1 cellular context compared by ENCODE assay signal in the genomic region with DNA sequence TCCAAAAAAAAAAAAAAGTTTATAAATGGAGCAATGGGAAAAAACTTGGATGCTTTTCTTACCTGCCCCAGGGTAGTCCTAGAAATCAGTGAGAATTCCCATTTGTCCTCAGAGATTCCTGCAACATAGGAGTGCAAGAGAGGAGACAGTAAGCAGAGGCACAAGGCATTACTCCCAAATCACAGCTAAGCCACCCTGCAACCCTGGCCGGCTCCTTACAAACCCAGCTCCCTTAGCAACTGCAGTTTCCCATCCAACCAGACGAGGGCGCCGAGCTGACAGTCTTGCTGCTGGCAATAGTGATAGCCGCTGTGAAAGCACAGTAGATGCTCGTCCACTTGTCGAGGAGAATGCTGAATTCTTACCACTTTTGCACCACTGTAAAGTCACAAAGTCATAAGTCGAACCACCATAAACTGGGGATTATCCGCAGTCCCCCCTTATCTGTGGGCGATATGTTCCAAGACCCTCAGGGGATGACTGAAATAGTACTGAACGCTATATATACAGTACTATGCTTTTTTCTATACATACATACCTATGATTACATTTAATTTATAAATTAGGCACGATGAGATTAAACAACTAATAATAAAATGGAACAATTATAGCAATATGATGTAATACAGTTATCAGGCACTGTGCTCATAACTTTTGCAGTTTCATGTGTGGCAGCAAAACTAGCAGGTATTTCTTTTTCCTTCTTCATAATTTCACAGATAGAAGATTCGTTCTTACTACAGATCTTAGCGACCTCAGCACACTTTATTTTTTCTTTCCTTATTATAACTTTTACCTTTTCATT.
TF ChIP-seq lines count a peak whose summit lies in the region.

No MANE protein-coding gene starts in this region.

TF ChIP-seq in HepG2, 621 proteins besides CTCF, POLR2A, EP300 and RAD21 (continues in another document):
- TF ChIP-seq, protein P1, sequence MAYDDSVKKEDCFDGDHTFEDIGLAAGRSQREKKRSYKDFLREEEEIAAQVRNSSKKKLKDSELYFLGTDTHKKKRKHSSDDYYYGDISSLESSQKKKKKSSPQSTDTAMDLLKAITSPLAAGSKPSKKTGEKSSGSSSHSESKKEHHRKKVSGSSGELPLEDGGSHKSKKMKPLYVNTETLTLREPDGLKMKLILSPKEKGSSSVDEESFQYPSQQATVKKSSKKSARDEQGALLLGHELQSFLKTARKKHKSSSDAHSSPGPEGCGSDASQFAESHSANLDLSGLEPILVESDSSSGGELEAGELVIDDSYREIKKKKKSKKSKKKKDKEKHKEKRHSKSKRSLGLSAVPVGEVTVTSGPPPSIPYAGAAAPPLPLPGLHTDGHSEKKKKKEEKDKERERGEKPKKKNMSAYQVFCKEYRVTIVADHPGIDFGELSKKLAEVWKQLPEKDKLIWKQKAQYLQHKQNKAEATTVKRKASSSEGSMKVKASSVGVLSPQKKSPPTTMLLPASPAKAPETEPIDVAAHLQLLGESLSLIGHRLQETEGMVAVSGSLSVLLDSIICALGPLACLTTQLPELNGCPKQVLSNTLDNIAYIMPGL (CRISPR knock-in tag; IDR thresholded peaks at IDR 0.05; ENCODE audit: borderline replicate concordance in 1 of 2, low read depth in 1 of 2) = peak in 1 of 2 experiments; percentile 48; a peak in 1 of 4 replicates
- TF ChIP-seq ZNF562 (CRISPR knock-in tag; IDR thresholded peaks at IDR 0.05; ENCODE audit: borderline replicate concordance) (no peak), KLF16 (CRISPR knock-in tag; IDR thresholded peaks at IDR 0.05) (0 out of 4 replicates have a peak, but pooled peaks of 1 of the 2 experiments have one; percentile 42), ZNF766 (CRISPR knock-in tag; IDR thresholded peaks at IDR 0.05; ENCODE audit: borderline replicate concordance) (no peak), SALL2 (CRISPR knock-in tag; IDR thresholded peaks at IDR 0.05) (peak; percentile 39; the same call in 1 of the 2 replicates), TCF12 (IDR thresholded peaks at IDR 0.05) (no peak), TCF12 (CRISPR knock-in tag; IDR thresholded peaks at IDR 0.05) (no peak), YEATS2 (CRISPR knock-in tag; IDR thresholded peaks at IDR 0.05; ENCODE audit: borderline replicate concordance) (peak; percentile 53; the same call in 1 of the 2 replicates), ZNF720 (CRISPR knock-in tag; IDR thresholded peaks at IDR 0.05) (no peak), SKI (IDR thresholded peaks at IDR 0.05; ENCODE audit: partially characterized antibody) (no peak), MAFF (IDR thresholded peaks at IDR 0.05; ENCODE audit: low read depth, low read length) (no peak), STAG1 (CRISPR knock-in tag; IDR thresholded peaks at IDR 0.05) (peak; percentile 87), KMT2A (CRISPR knock-in tag; IDR thresholded peaks at IDR 0.05) (0 out of 2 replicates have a peak, but pooled peaks have one; percentile 52), FOSL2 (CRISPR knock-in tag; IDR thresholded peaks at IDR 0.05) (0 out of 2 replicates have a peak, but pooled peaks have one; percentile 33), GFI1 (CRISPR knock-in tag; IDR thresholded peaks at IDR 0.05; ENCODE audit: borderline replicate concordance) (peak; percentile 35; the same call in 1 of the 2 replicates), GATAD1 (CRISPR knock-in tag; IDR thresholded peaks at IDR 0.05) (0 out of 2 replicates have a peak, but pooled peaks have one; percentile 29), ELF3 (CRISPR knock-in tag; IDR thresholded peaks at IDR 0.05) (peak; percentile 30; the same call in 1 of the 2 replicates), GABPA (IDR thresholded peaks at IDR 0.05; ENCODE audit: low read depth, low read length) (no peak), GABPA (CRISPR knock-in tag; IDR thresholded peaks at IDR 0.05; ENCODE audit: low read depth) (no peak), RXRB (CRISPR knock-in tag; IDR thresholded peaks at IDR 0.05; ENCODE audit: borderline replicate concordance) (0 out of 2 replicates have a peak, but pooled peaks have one; percentile 11), NCOA1 (CRISPR knock-in tag; IDR thresholded peaks at IDR 0.05) (no peak), XRCC5 (optimal IDR thresholded peaks at IDR 0.05; ENCODE audit: low read length) (peak; percentile 59), SALL1 (CRISPR knock-in tag; IDR thresholded peaks at IDR 0.05) (peak; percentile 40; the same call in 1 of the 2 replicates), YY1 (IDR thresholded peaks at IDR 0.05; ENCODE audit: insufficient read depth, insufficient replicate concordance, low read depth, low read length) (no peak), ZNF296 (CRISPR knock-in tag; conservative IDR thresholded peaks at IDR 0.05) (no peak), KAT8 (CRISPR knock-in tag; IDR thresholded peaks at IDR 0.05) (peak; percentile 25; the same call in 1 of the 2 replicates), ZNF3 (CRISPR knock-in tag; IDR thresholded peaks at IDR 0.05) (no peak), NPAS2 (CRISPR knock-in tag; IDR thresholded peaks at IDR 0.05; ENCODE audit: borderline replicate concordance) (no peak), SP2 (CRISPR knock-in tag; IDR thresholded peaks at IDR 0.05) (no peak), SMC3 (IDR thresholded peaks at IDR 0.05; ENCODE audit: low read length) (peak; percentile 78), THAP11 (CRISPR knock-in tag; IDR thresholded peaks at IDR 0.05) (0 out of 2 replicates have a peak, but pooled peaks have one; percentile 23), ZBTB21 (CRISPR knock-in tag; IDR thresholded peaks at IDR 0.05) (no peak), MLLT10 (CRISPR knock-in tag; IDR thresholded peaks at IDR 0.05) (no peak), NR1H2 (CRISPR knock-in tag; IDR thresholded peaks at IDR 0.05; ENCODE audit: borderline replicate concordance, low read depth) (no peak), TEAD3 (CRISPR knock-in tag; optimal IDR thresholded peaks at IDR 0.05; ENCODE audit: borderline replicate concordance) (peak; percentile 39), ZNF777 (CRISPR knock-in tag; IDR thresholded peaks at IDR 0.05) (no peak), TAF1 (CRISPR knock-in tag; IDR thresholded peaks at IDR 0.05) (no peak), ZNF121 (CRISPR knock-in tag; IDR thresholded peaks at IDR 0.05) (0 out of 2 replicates have a peak, but pooled peaks have one; percentile 11)
- TF ChIP-seq, protein P2, sequence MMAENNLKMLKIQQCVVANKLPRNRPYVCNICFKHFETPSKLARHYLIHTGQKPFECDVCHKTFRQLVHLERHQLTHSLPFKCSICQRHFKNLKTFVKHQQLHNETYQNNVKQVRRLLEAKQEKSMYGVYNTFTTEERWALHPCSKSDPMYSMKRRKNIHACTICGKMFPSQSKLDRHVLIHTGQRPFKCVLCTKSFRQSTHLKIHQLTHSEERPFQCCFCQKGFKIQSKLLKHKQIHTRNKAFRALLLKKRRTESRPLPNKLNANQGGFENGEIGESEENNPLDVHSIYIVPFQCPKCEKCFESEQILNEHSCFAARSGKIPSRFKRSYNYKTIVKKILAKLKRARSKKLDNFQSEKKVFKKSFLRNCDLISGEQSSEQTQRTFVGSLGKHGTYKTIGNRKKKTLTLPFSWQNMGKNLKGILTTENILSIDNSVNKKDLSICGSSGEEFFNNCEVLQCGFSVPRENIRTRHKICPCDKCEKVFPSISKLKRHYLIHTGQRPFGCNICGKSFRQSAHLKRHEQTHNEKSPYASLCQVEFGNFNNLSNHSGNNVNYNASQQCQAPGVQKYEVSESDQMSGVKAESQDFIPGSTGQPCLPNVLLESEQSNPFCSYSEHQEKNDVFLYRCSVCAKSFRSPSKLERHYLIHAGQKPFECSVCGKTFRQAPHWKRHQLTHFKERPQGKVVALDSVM (CRISPR knock-in tag; IDR thresholded peaks at IDR 0.05) = no peak
- TF ChIP-seq, protein P3, sequence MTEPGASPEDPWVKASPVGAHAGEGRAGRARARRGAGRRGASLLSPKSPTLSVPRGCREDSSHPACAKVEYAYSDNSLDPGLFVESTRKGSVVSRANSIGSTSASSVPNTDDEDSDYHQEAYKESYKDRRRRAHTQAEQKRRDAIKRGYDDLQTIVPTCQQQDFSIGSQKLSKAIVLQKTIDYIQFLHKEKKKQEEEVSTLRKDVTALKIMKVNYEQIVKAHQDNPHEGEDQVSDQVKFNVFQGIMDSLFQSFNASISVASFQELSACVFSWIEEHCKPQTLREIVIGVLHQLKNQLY (CRISPR knock-in tag; IDR thresholded peaks at IDR 0.05) = no peak
- TF ChIP-seq, protein P4, sequence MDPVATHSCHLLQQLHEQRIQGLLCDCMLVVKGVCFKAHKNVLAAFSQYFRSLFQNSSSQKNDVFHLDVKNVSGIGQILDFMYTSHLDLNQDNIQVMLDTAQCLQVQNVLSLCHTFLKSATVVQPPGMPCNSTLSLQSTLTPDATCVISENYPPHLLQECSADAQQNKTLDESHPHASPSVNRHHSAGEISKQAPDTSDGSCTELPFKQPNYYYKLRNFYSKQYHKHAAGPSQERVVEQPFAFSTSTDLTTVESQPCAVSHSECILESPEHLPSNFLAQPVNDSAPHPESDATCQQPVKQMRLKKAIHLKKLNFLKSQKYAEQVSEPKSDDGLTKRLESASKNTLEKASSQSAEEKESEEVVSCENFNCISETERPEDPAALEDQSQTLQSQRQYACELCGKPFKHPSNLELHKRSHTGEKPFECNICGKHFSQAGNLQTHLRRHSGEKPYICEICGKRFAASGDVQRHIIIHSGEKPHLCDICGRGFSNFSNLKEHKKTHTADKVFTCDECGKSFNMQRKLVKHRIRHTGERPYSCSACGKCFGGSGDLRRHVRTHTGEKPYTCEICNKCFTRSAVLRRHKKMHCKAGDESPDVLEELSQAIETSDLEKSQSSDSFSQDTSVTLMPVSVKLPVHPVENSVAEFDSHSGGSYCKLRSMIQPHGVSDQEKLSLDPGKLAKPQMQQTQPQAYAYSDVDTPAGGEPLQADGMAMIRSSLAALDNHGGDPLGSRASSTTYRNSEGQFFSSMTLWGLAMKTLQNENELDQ (CRISPR knock-in tag; IDR thresholded peaks at IDR 0.05; ENCODE audit: borderline replicate concordance) = no peak
- TF ChIP-seq, protein P5, sequence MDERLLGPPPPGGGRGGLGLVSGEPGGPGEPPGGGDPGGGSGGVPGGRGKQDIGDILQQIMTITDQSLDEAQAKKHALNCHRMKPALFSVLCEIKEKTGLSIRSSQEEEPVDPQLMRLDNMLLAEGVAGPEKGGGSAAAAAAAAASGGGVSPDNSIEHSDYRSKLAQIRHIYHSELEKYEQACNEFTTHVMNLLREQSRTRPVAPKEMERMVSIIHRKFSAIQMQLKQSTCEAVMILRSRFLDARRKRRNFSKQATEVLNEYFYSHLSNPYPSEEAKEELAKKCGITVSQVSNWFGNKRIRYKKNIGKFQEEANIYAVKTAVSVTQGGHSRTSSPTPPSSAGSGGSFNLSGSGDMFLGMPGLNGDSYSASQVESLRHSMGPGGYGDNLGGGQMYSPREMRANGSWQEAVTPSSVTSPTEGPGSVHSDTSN (CRISPR knock-in tag; IDR thresholded peaks at IDR 0.05) = no peak
- TF ChIP-seq, protein P6, sequence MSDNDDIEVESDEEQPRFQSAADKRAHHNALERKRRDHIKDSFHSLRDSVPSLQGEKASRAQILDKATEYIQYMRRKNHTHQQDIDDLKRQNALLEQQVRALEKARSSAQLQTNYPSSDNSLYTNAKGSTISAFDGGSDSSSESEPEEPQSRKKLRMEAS (IDR thresholded peaks at IDR 0.05) = peak; percentile 19; the same call in 1 of the 2 replicates
- TF ChIP-seq, protein P7, sequence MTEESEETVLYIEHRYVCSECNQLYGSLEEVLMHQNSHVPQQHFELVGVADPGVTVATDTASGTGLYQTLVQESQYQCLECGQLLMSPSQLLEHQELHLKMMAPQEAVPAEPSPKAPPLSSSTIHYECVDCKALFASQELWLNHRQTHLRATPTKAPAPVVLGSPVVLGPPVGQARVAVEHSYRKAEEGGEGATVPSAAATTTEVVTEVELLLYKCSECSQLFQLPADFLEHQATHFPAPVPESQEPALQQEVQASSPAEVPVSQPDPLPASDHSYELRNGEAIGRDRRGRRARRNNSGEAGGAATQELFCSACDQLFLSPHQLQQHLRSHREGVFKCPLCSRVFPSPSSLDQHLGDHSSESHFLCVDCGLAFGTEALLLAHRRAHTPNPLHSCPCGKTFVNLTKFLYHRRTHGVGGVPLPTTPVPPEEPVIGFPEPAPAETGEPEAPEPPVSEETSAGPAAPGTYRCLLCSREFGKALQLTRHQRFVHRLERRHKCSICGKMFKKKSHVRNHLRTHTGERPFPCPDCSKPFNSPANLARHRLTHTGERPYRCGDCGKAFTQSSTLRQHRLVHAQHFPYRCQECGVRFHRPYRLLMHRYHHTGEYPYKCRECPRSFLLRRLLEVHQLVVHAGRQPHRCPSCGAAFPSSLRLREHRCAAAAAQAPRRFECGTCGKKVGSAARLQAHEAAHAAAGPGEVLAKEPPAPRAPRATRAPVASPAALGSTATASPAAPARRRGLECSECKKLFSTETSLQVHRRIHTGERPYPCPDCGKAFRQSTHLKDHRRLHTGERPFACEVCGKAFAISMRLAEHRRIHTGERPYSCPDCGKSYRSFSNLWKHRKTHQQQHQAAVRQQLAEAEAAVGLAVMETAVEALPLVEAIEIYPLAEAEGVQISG (CRISPR knock-in tag; IDR thresholded peaks at IDR 0.05) = peak; percentile 35; the same call in 1 of the 2 replicates
- TF ChIP-seq, protein P8, sequence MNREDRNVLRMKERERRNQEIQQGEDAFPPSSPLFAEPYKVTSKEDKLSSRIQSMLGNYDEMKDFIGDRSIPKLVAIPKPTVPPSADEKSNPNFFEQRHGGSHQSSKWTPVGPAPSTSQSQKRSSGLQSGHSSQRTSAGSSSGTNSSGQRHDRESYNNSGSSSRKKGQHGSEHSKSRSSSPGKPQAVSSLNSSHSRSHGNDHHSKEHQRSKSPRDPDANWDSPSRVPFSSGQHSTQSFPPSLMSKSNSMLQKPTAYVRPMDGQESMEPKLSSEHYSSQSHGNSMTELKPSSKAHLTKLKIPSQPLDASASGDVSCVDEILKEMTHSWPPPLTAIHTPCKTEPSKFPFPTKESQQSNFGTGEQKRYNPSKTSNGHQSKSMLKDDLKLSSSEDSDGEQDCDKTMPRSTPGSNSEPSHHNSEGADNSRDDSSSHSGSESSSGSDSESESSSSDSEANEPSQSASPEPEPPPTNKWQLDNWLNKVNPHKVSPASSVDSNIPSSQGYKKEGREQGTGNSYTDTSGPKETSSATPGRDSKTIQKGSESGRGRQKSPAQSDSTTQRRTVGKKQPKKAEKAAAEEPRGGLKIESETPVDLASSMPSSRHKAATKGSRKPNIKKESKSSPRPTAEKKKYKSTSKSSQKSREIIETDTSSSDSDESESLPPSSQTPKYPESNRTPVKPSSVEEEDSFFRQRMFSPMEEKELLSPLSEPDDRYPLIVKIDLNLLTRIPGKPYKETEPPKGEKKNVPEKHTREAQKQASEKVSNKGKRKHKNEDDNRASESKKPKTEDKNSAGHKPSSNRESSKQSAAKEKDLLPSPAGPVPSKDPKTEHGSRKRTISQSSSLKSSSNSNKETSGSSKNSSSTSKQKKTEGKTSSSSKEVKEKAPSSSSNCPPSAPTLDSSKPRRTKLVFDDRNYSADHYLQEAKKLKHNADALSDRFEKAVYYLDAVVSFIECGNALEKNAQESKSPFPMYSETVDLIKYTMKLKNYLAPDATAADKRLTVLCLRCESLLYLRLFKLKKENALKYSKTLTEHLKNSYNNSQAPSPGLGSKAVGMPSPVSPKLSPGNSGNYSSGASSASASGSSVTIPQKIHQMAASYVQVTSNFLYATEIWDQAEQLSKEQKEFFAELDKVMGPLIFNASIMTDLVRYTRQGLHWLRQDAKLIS (CRISPR knock-in tag; IDR thresholded peaks at IDR 0.05) = no peak
